ENCODE assay signal across 30 cellular contexts in genomic region chr1:192350351-192350750, GRCh38. TPM values are rescaled to one million over a fixed set of nuclear protein-coding genes. Genes with fewer than 3 reads are reported as not detected.
"Had no signal": no experiment of that assay in that cellular context is flagged by ENCODE, and none has a peak within 500 bp of the region (broad histone marks: within the 10 kb centered on the region; RNA-seq: fewer than 3 reads in every experiment).

No MANE protein-coding gene starts in this region.

- H3K27ac Mint-ChIP-seq: activated CD4-positive, alpha-beta memory T cell treated with anti-CD3 and anti-CD28 coated beads for 36 hours; activated CD4-positive, alpha-beta T cell treated with anti-CD3 and anti-CD28 coated beads, Interleukin-2, amount 10 ng/mL, durations not matched to agents 24 days and 14 days; activated naive CD4-positive, alpha-beta T cell treated with anti-CD3 and anti-CD28 coated beads, Interleukin-2, amount 50 U/mL, for 72 hours; naive B cell; T-helper 1 cell treated with Interleukin-12 subunit alpha and Interleukin-12 subunit beta and Interleukin-4 antibody, amounts not matched to agents 30 μg/mL and 1 μg/mL, for 36 hours had no signal

- H3K36me3 Mint-ChIP-seq: activated CD4-positive, alpha-beta memory T cell treated with anti-CD3 and anti-CD28 coated beads for 36 hours; activated naive CD4-positive, alpha-beta T cell treated with anti-CD3 and anti-CD28 coated beads, Interleukin-2, amount 50 U/mL, for 72 hours; naive B cell had no signal

- H3K27me3 ChIP-seq: gastrocnemius medialis, transverse colon, uterus had no signal

- H3K9me3 Mint-ChIP-seq: activated CD4-positive, alpha-beta memory T cell treated with anti-CD3 and anti-CD28 coated beads for 36 hours; activated CD4-positive, alpha-beta T cell treated with anti-CD3 and anti-CD28 coated beads, Interleukin-2, amount 10 ng/mL, durations not matched to agents 24 days and 14 days; activated naive CD4-positive, alpha-beta T cell treated with anti-CD3 and anti-CD28 coated beads, Interleukin-2, amount 50 U/mL, for 72 hours; central memory CD8-positive, alpha-beta T cell; naive B cell; T-helper 1 cell treated with Interleukin-12 subunit alpha and Interleukin-12 subunit beta and Interleukin-4 antibody, amounts not matched to agents 30 μg/mL and 1 μg/mL, for 36 hours had no signal

- H3K4me3 ChIP-seq: gastrocnemius medialis, transverse colon, uterus had no signal

- H3K27ac ChIP-seq: gastrocnemius medialis, transverse colon, uterus, VCaP had no signal

- H3K4me1 Mint-ChIP-seq: activated CD4-positive, alpha-beta T cell treated with anti-CD3 and anti-CD28 coated beads, Interleukin-2, amount 10 ng/mL, durations not matched to agents 24 days and 14 days; central memory CD8-positive, alpha-beta T cell; naive B cell had no signal

- H3K4me1 ChIP-seq: gastrocnemius medialis, transverse colon, uterus had no signal

- DNase-seq: activated CD4-positive, alpha-beta memory T cell treated with anti-CD3 and anti-CD28 coated beads for 36 hours; activated CD4-positive, alpha-beta T cell treated with anti-CD3 and anti-CD28 coated beads, Interleukin-2, amount 10 ng/mL, durations not matched to agents 24 days and 14 days; activated CD4-positive, CD25-positive, alpha-beta regulatory T cell treated with anti-CD3 and anti-CD28 coated beads, Interleukin-2, amount 50 U/mL, for 72 hours; activated naive CD4-positive, alpha-beta T cell; activated T-cell treated with anti-CD3 and anti-CD28 coated beads, Interleukin-2, amount 50 U/mL, for 48 hours; anterior cingulate cortex; dermis blood vessel endothelial cell; effector CD8-positive, alpha-beta T cell; gastrocnemius medialis; glutamatergic neuron; left cardiac atrium; left ventricle myocardium superior; mammary epithelial cell; naive B cell; posterior cingulate gyrus; stimulated activated CD4-positive, alpha-beta T cell treated with anti-CD3 and anti-CD28 coated beads, Interleukin-2, amount 100 ng/mL, for 48 hours; stimulated activated naive CD4-positive, alpha-beta T cell treated with Interleukin-2 at 50 U/mL for 16 hours; T-helper 9 cell; transverse colon; uterus had no signal

- H3K27me3 Mint-ChIP-seq: activated CD4-positive, alpha-beta memory T cell treated with anti-CD3 and anti-CD28 coated beads for 36 hours; activated CD4-positive, alpha-beta T cell treated with anti-CD3 and anti-CD28 coated beads, Interleukin-2, amount 10 ng/mL, durations not matched to agents 24 days and 14 days; central memory CD8-positive, alpha-beta T cell; naive B cell had no signal

- H3K9me3 ChIP-seq: gastrocnemius medialis, transverse colon, uterus had no signal

- H3K4me3 Mint-ChIP-seq: activated CD4-positive, alpha-beta memory T cell treated with anti-CD3 and anti-CD28 coated beads for 36 hours; activated CD4-positive, alpha-beta T cell treated with anti-CD3 and anti-CD28 coated beads, Interleukin-2, amount 10 ng/mL, durations not matched to agents 24 days and 14 days; central memory CD8-positive, alpha-beta T cell; naive B cell; T-helper 1 cell treated with Interleukin-12 subunit alpha and Interleukin-12 subunit beta and Interleukin-4 antibody, amounts not matched to agents 30 μg/mL and 1 μg/mL, for 36 hours had no signal

- H3K36me3 ChIP-seq: gastrocnemius medialis, transverse colon, uterus had no signal

- ATAC-seq: activated naive CD4-positive, alpha-beta T cell treated with anti-CD3 and anti-CD28 coated beads, Interleukin-2, amount 50 U/mL, for 72 hours; gastrocnemius medialis; left cardiac atrium; left ventricle myocardium superior; right cardiac atrium had no signal

RNA-seq across cellular contexts. Expression of gene RGS21, which starts 33.6 kb away (rescaled TPM):
- total RNA-seq: activated CD4-positive, alpha-beta memory T cell treated with anti-CD3 and anti-CD28 coated beads for 36 hours; activated CD4-positive, alpha-beta T cell treated with anti-CD3 and anti-CD28 coated beads, Interleukin-2, amount 10 ng/mL, durations not matched to agents 24 days and 14 days; activated naive CD4-positive, alpha-beta T cell treated with anti-CD3 and anti-CD28 coated beads, Interleukin-2, amount 50 U/mL, for 72 hours; bronchial epithelial cell; dermis blood vessel endothelial cell; epithelial cell of proximal tubule; gastrocnemius medialis; left cardiac atrium; left ventricle myocardium superior; mammary epithelial cell; mucosa of gallbladder; omental fat pad; right cardiac atrium; skeletal muscle tissue; transverse colon; uterus had no signal
